ENCODE assay signal across 8 cellular contexts in the genomic region with DNA sequence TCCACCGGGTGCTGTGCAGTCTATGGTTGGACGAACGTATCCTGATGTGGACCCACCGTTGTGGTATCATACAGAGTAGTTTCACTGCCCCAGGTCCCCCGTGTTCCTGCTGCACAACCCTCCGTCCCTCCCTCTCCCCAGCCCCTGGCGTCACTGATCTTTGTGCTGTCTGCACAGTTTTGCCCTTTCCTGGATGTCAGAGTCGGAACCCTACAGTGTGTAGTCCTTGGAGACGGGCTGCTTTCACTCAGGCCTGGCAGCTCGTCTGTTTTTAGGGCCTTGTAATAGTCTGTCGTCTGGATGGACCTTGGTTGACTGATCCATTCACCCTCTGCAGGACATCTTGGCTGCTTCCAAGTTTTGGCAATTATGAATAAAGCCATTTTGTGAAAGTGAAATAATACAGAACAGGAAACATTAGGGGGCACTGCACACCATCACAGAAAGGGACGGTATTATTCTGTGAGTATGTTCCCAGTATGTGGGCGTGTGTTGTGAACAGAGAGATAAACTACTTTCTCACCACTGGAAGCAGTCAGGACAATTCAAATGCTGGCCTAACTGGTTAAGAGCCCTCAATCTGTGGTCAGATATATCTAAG.
DNase-seq lines count a peak whose midpoint lies in the region; ATAC-seq and TF ChIP-seq lines count a peak whose summit lies in the region.
"Not testable (repeated sequence)": the region's sequence is repeated elsewhere in the genome, so short reads cannot be mapped to it uniquely, and the experiment has no call there.

No MANE protein-coding gene starts in this region.

- H3K27me3 Mint-ChIP-seq in activated CD4-positive, alpha-beta T cell treated with anti-CD3 and anti-CD28 coated beads, Interleukin-2, amount 10 ng/mL, durations not matched to agents 24 days and 14 days; central memory CD8-positive, alpha-beta T cell; naive thymus-derived CD8-positive, alpha-beta T cell; stimulated activated naive CD8-positive, alpha-beta T cell treated with anti-CD3 and anti-CD28 coated beads, Interleukin-15, amount 100 ng/mL, for 72 hours: not testable (repeated sequence)

- H3K9me3 ChIP-seq in HEK293 (ENCODE audit: control insufficient read depth, insufficient read depth, low read depth, low read length); heart left ventricle: not testable (repeated sequence)

- H3K36me3 Mint-ChIP-seq in activated CD4-positive, alpha-beta T cell treated with anti-CD3 and anti-CD28 coated beads, Interleukin-2, amount 10 ng/mL, durations not matched to agents 24 days and 14 days (ENCODE audit: low read depth); naive thymus-derived CD8-positive, alpha-beta T cell: not testable (repeated sequence)
- peaks cover 10% of the 10 kb centered on the region for H3K36me3 Mint-ChIP-seq in central memory CD8-positive, alpha-beta T cell (ENCODE audit: insufficient read depth)

- peaks cover 45% of the 10 kb centered on the region for H3K4me1 Mint-ChIP-seq in activated CD4-positive, alpha-beta T cell treated with anti-CD3 and anti-CD28 coated beads, Interleukin-2, amount 10 ng/mL, durations not matched to agents 24 days and 14 days
- H3K4me1 Mint-ChIP-seq in central memory CD8-positive, alpha-beta T cell = peaks cover 53% of the 10 kb centered on the region
- peaks cover 28 to 87% (median 79%) of the 10 kb centered on the region in 4 donors for H3K4me1 Mint-ChIP-seq in naive thymus-derived CD8-positive, alpha-beta T cell
- H3K4me1 Mint-ChIP-seq in stimulated activated naive CD8-positive, alpha-beta T cell treated with anti-CD3 and anti-CD28 coated beads, Interleukin-15, amount 100 ng/mL, for 72 hours = peaks cover 95% of the 10 kb centered on the region

- POLR2A ChIA-PET in HEK293 (lab: Yijun Ruan, JAX) = not testable (repeated sequence)
- POLR2A ChIA-PET in naive thymus-derived CD8-positive, alpha-beta T cell (lab: Charles Lee) = interaction anchor here (1.3 kb wide), 1 partner anchor 18 kb away, joined by 4 read pairs; no protein-coding TSS in a partner anchor

- not testable (repeated sequence) for ATAC-seq in central memory CD8-positive, alpha-beta T cell (replicated peaks; ENCODE audit: extremely low read depth, poor library complexity, severe bottlenecking)
- peak; percentile 77 to 81 (median 80) for ATAC-seq in heart left ventricle
- ATAC-seq in naive thymus-derived CD8-positive, alpha-beta T cell = peak; percentile 43 to 50
- peak; percentile 77 for ATAC-seq in stimulated activated naive CD8-positive, alpha-beta T cell treated with anti-CD3 and anti-CD28 coated beads, Interleukin-15, amount 100 ng/mL, for 72 hours

- DNase-seq in COLO829 (ENCODE audit: low spot score) (peak; percentile 78), NCI-H748 (lab: John Stamatoyannopoulos, UW; ENCODE audit: unreplicated experiment) (peak; percentile 16), heart left ventricle (peak in 2 of 5 donors; percentile 68 to 73)
- DNase-seq in activated CD4-positive, alpha-beta T cell treated with anti-CD3 and anti-CD28 coated beads, Interleukin-2, amount 10 ng/mL, durations not matched to agents 24 days and 14 days = peak; percentile 83
- DNase-seq in central memory CD8-positive, alpha-beta T cell (ENCODE audit: low spot score in 2 of 2) = peak in 1 of 2 donors; percentile 36
- peak in 6 of 10 donors; percentile 45 to 65 (median 52) for DNase-seq in naive thymus-derived CD8-positive, alpha-beta T cell
- DNase-seq in stimulated activated naive CD8-positive, alpha-beta T cell treated with anti-CD3 and anti-CD28 coated beads, Interleukin-15, amount 100 ng/mL, for 72 hours = not testable (repeated sequence)

- H3K4me1 ChIP-seq in HEK293 (ENCODE audit: control insufficient read depth, insufficient read depth, low read length) = peaks cover 10% of the 10 kb centered on the region
- peaks cover 18 to 92% (median 75%) of the 10 kb centered on the region in 12 donors for H3K4me1 ChIP-seq in heart left ventricle

- peak overlapping the region; percentile 56 for H3K27ac Mint-ChIP-seq in activated CD4-positive, alpha-beta T cell treated with anti-CD3 and anti-CD28 coated beads, Interleukin-2, amount 10 ng/mL, durations not matched to agents 24 days and 14 days
- H3K27ac Mint-ChIP-seq in central memory CD8-positive, alpha-beta T cell (ENCODE audit: low read depth) = peak overlapping the region; percentile 76
- H3K27ac Mint-ChIP-seq in naive thymus-derived CD8-positive, alpha-beta T cell = peak overlapping the region; percentile 66 to 93 (median 88)
- peak overlapping the region in 1 of 2 donors; percentile 86 for H3K27ac Mint-ChIP-seq in stimulated activated naive CD8-positive, alpha-beta T cell treated with anti-CD3 and anti-CD28 coated beads, Interleukin-15, amount 100 ng/mL, for 72 hours

- H3K27ac ChIP-seq in HEK293 (ENCODE audit: extremely low read depth, low read depth, low read length) = not testable (repeated sequence)
- peak overlapping the region; percentile 16 to 88 (median 74) for H3K27ac ChIP-seq in heart left ventricle

- H3K4me3 ChIP-seq in HEK293 (ENCODE audit: low read depth, low read length); heart left ventricle: not testable (repeated sequence)

- H3K4me3 Mint-ChIP-seq in activated CD4-positive, alpha-beta T cell treated with anti-CD3 and anti-CD28 coated beads, Interleukin-2, amount 10 ng/mL, durations not matched to agents 24 days and 14 days; central memory CD8-positive, alpha-beta T cell: not testable (repeated sequence)
- H3K4me3 Mint-ChIP-seq in naive thymus-derived CD8-positive, alpha-beta T cell = peak overlapping the region; percentile 12 to 72 (median 53)
- peak overlapping the region; percentile 13 to 48 for H3K4me3 Mint-ChIP-seq in stimulated activated naive CD8-positive, alpha-beta T cell treated with anti-CD3 and anti-CD28 coated beads, Interleukin-15, amount 100 ng/mL, for 72 hours

- H3K9me3 Mint-ChIP-seq in activated CD4-positive, alpha-beta T cell treated with anti-CD3 and anti-CD28 coated beads, Interleukin-2, amount 10 ng/mL, durations not matched to agents 24 days and 14 days; central memory CD8-positive, alpha-beta T cell; naive thymus-derived CD8-positive, alpha-beta T cell; stimulated activated naive CD8-positive, alpha-beta T cell treated with anti-CD3 and anti-CD28 coated beads, Interleukin-15, amount 100 ng/mL, for 72 hours: not testable (repeated sequence)

- intact Hi-C loops in activated CD4-positive, alpha-beta T cell treated with anti-CD3 and anti-CD28 coated beads, Interleukin-2, amount 10 ng/mL, durations not matched to agents 24 days and 14 days (cut with micrococcal nuclease) = loop anchor here (1.0 to 5.0 kb wide), 6 partner anchors 27 to 224 kb away; no protein-coding TSS in a partner anchor
- intact Hi-C loops in heart left ventricle (cut with DNase I) = loop anchor here (1.0 to 10.0 kb wide), 13 partner anchors 51 to 311 kb away; a partner anchor contains a TSS

- not testable (repeated sequence) for TF ChIP-seq POLR2A in heart left ventricle (IDR thresholded peaks at IDR 0.05)

- CTCF ChIA-PET in HEK293 (lab: Yijun Ruan, JAX) = interaction anchor here (0.7 kb wide), 1 partner anchor 11 kb away, joined by 3 read pairs; no protein-coding TSS in a partner anchor

- H3K27me3 ChIP-seq in heart left ventricle = not testable (repeated sequence)

- not testable (repeated sequence) for H3K36me3 ChIP-seq in HEK293 (ENCODE audit: control insufficient read depth in 2 of 2, insufficient read depth in 1 of 2, low read length in 2 of 2); heart left ventricle

- WGBS in heart left ventricle, 4 donors = 26 to 40% (median 28%) methylated on average over 11 to 13 of the region's 13 CpGs

- TF ChIP-seq CTCF in HEK293 (tag by site-specific recombination; IDR thresholded peaks at IDR 0.05) (peak; percentile 49; the same call in 1 of the 2 replicates), heart left ventricle (IDR thresholded peaks at IDR 0.05) (peak; percentile 46 to 81 (median 70))

TF ChIP-seq in HEK293, 187 proteins besides CTCF, POLR2A, EP300 and RAD21 (continues in another document):
- TF ChIP-seq KLF9 (tag by site-specific recombination; IDR thresholded peaks at IDR 0.05; ENCODE audit: low read depth) (peak; percentile 33; the same call in 1 of the 2 replicates), ZBTB17 (tag by site-specific recombination; IDR thresholded peaks at IDR 0.05) (peak; percentile 38; the same call in 1 of the 2 replicates), ZNF660 (tag by site-specific recombination; IDR thresholded peaks at IDR 0.05) (peak; percentile 86)
- TF ChIP-seq, protein P1, sequence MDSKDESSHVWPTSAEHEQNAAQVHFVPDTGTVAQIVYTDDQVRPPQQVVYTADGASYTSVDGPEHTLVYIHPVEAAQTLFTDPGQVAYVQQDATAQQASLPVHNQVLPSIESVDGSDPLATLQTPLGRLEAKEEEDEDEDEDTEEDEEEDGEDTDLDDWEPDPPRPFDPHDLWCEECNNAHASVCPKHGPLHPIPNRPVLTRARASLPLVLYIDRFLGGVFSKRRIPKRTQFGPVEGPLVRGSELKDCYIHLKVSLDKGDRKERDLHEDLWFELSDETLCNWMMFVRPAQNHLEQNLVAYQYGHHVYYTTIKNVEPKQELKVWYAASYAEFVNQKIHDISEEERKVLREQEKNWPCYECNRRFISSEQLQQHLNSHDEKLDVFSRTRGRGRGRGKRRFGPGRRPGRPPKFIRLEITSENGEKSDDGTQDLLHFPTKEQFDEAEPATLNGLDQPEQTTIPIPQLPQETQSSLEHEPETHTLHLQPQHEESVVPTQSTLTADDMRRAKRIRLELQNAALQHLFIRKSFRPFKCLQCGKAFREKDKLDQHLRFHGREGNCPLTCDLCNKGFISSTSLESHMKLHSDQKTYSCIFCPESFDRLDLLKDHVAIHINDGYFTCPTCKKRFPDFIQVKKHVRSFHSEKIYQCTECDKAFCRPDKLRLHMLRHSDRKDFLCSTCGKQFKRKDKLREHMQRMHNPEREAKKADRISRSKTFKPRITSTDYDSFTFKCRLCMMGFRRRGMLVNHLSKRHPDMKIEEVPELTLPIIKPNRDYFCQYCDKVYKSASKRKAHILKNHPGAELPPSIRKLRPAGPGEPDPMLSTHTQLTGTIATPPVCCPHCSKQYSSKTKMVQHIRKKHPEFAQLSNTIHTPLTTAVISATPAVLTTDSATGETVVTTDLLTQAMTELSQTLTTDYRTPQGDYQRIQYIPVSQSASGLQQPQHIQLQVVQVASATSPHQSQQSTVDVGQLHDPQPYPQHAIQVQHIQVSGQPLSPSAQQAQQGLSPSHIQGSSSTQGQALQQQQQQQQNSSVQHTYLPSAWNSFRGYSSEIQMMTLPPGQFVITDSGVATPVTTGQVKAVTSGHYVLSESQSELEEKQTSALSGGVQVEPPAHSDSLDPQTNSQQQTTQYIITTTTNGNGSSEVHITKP (tag by site-specific recombination; IDR thresholded peaks at IDR 0.05) = peak; percentile 54
